In the genomic region with DNA sequence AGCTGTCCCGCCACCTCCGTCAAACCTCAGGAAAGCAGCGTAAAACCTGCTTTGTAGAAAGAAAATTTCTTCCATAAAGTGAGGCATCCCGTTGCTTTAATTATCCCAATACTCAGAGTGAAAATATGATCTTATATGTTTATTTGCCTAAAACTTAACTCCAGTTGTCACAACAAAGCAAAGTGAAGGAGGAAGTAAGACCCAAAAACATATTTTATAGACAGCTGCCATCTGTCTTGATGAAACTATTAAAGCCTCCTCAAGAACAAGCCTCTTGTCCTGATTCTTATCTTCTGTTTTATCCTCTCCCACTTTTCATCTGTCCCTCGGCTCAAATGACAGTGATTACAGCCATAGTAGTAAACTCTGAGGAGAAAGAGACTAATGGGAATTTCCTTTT, we compare ENCODE assay signal across 29 cellular contexts. TPM values are rescaled to one million over a fixed set of nuclear protein-coding genes. Genes with fewer than 3 reads are reported as not detected.
DNase-seq lines count a peak whose midpoint lies in the region; ATAC-seq and TF ChIP-seq lines count a peak whose summit lies in the region.
"Had no signal": no experiment of that assay in that cellular context is flagged by ENCODE, and none has a peak within 500 bp of the region (broad histone marks: within the 10 kb centered on the region; RNA-seq: fewer than 3 reads in every experiment).

No MANE protein-coding gene starts in this region.

- POLR2A ChIA-PET in GM10248 (lab: Yijun Ruan, JAX), result no interaction called here

- peak overlapping the region; percentile 78 to 88 (median 80) for H3K27ac ChIP-seq in stomach
- no peak overlapping the region for H3K27ac ChIP-seq in right atrium auricular region
- H3K27ac ChIP-seq: coronary artery, esophagus muscularis mucosa, HL-60, parathyroid adenoma, right lobe of liver, tibial nerve had no signal

- CTCF ChIA-PET in GM10248 (lab: Yijun Ruan, JAX), result interaction anchor here (0.9 to 1.5 kb wide), 2 partner anchors 21 to 87 kb away, joined by 3 to 7 read pairs; no protein-coding TSS in a partner anchor

- peak; percentile 22 for DNase-seq in DMS79 treated with DMSO at 0.1 percent for 48 hours (lab: John Stamatoyannopoulos, UW)
- DNase-seq in DMS79 (lab: John Stamatoyannopoulos, UW), result no peak
- peak; percentile 20 for DNase-seq in NCI-H2171 (lab: John Stamatoyannopoulos, UW)
- peak; percentile 55 for DNase-seq in left kidney (ENCODE audit: low read depth, low spot score)
- no peak for DNase-seq in stomach
- no peak for DNase-seq in GM10248 (ENCODE audit: extremely low spot score)
- no peak for DNase-seq in right atrium auricular region (ENCODE audit: low spot score)
- DNase-seq: 8988T; activated CD4-positive, alpha-beta T cell treated with anti-CD3 and anti-CD28 coated beads for 4 hours; activated naive CD4-positive, alpha-beta T cell treated with anti-CD3 and anti-CD28 coated beads, Interleukin-2, amount 10 ng/mL, durations not matched to agents 7 days and 5 days; activated T-cell treated with anti-CD3 and anti-CD28 coated beads, Interleukin-2, amount 50 U/mL, for 48 hours; AML-193; amniotic stem cell; foreskin melanocyte; H9; left colon; mesendoderm; natural killer cell; NCI-H1436; NCI-H2107; NCI-H526 treated with DMSO at 0.1 percent for 48 hours; stimulated activated CD4-positive, alpha-beta T cell treated with anti-CD3 and anti-CD28 coated beads, Interleukin-15, amount 100 ng/mL, for 24 hours had no signal

- no peak for TF ChIP-seq POLR2A in stomach (IDR thresholded peaks at IDR 0.05)

- WGBS in stomach, 5 donors, result 75 to 84% (median 79%) methylated on average over 5 of the region's 5 CpGs

- TF ChIP-seq CTCF in stomach (IDR thresholded peaks at IDR 0.05) (no peak), GM10248 (IDR thresholded peaks at IDR 0.05; ENCODE audit: control extremely low read depth, extremely low read depth, low read depth, missing control alignments) (no peak), right atrium auricular region (IDR thresholded peaks at IDR 0.05) (no peak)

- intact Hi-C loops in stomach (cut with DNase I; ENCODE audit: low total_unique reads), result no loop called here

- H3K4me1 ChIP-seq in stomach, result peaks cover 19 to 43% (median 22%) of the 10 kb centered on the region in 4 donors
- no peaks in the 10 kb centered on the region for H3K4me1 ChIP-seq in right atrium auricular region

- H3K36me3 ChIP-seq in stomach (no peaks in the 10 kb centered on the region), right atrium auricular region (no peaks in the 10 kb centered on the region)
- H3K36me3 ChIP-seq: esophagus muscularis mucosa, right lobe of liver, tibial nerve had no signal

- no peak for TF ChIP-seq EP300 in stomach (IDR thresholded peaks at IDR 0.05)

- H3K9me3 ChIP-seq in stomach (no peaks in the 10 kb centered on the region), right atrium auricular region (no peaks in the 10 kb centered on the region)
- H3K9me3 ChIP-seq: esophagus muscularis mucosa, right lobe of liver, tibial nerve had no signal

- H3K4me3 ChIP-seq in stomach (no peak overlapping the region), right atrium auricular region (no peak overlapping the region)
- H3K4me3 ChIP-seq: coronary artery, esophagus muscularis mucosa, right lobe of liver, tibial nerve had no signal

- no peak for ATAC-seq in GM19455 (IDR thresholded peaks at IDR 0.05; ENCODE audit: unreplicated experiment)
- ATAC-seq: natural killer cell, right lobe of liver had no signal

- no peaks in the 10 kb centered on the region for H3K27me3 ChIP-seq in stomach
- H3K27me3 ChIP-seq in right atrium auricular region, result no peaks in the 10 kb centered on the region
- H3K27me3 ChIP-seq: esophagus muscularis mucosa, right lobe of liver, tibial nerve had no signal

RNA-seq across cellular contexts. Expression of a gene that starts 28.9 kb away (rescaled TPM):
- total RNA-seq in stomach (10 to 100 TPM in 4 of 5 donors, 1 to 10 TPM in 1; 9.3 to 86.8 (median 13.4) TPM), right atrium auricular region (10 to 100 TPM; 15.5 to 19.0 TPM)
- polyA plus RNA-seq in stomach, result 10 to 100 TPM in 2 of 3 donors, 1 to 10 TPM in 1; 4.0 to 42.8 (median 12.5) TPM

Comparison
In these comparisons a context has a peak if more than half of its experiments do, and no peak if none do; other contexts are left out.
1. DNase-seq: peak in DMS79 treated with DMSO at 0.1 percent for 48 hours (single experiment), NCI-H2171 (single experiment) and left kidney (single experiment); none in DMS79 (single experiment), stomach (single experiment), GM10248 (single experiment) and right atrium auricular region (single experiment).
2. H3K27ac ChIP-seq: peak in stomach (5 of 5); none in right atrium auricular region (0 of 2).